ENCODE assay signal across 17 cellular contexts in the genomic region with DNA sequence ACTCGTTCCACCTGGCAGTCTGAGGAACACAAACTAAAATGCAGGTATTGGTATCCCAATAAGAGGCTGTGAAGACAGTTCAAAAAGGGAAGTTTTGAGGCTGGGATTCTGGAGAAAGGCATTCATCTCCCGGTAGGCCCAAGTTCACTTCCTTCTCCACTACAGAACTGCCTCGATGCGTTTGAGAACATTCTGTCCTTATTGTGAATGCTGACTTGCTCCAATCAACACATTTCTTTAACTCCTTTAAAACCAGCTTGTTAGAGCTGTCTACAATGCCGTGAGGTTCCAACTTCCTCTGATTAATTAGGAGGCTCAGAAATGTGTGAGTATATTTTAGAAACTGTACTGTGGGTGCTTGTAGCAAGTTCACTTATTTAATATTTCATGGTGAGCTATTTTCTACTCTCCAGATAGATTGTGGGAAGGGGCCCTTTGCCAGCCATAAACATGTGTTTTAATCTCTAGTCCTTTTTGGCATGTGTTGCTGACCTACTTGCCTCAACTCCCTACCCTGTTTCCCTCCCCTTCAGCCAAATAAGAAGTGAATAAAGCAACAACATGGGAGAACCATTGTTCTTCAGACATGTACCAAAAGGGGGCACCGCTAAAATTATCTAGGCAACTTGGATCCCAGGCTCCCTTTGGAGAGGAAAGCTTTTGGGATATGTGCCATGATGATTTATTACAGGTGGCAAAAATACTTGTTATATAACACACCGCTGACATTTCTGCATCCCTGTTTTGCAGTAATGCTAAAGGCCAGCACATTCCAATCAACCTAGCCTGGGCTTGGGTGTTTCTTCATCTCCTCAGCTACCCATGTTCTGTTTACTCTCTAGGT.
A peak's percentile ranks its signal among the peaks of the same experiment; 100 is the strongest.
DNase-seq lines count a peak whose midpoint lies in the region; ATAC-seq and TF ChIP-seq lines count a peak whose summit lies in the region.
"Had no signal": no experiment of that assay in that cellular context is flagged by ENCODE, and none has a peak within 500 bp of the region (broad histone marks: within the 10 kb centered on the region; RNA-seq: fewer than 3 reads in every experiment).

No MANE protein-coding gene starts in this region.

- POLR2A ChIA-PET in Panc1 (lab: Charles Lee): no interaction called here
- POLR2A ChIA-PET in T-cell (lab: Charles Lee): no interaction called here

- no peaks in the 10 kb centered on the region for H3K36me3 ChIP-seq in Panc1 (ENCODE audit: control insufficient read depth, insufficient read depth, low read length)
- no peaks in the 10 kb centered on the region for H3K36me3 ChIP-seq in osteoblast (ENCODE audit: insufficient read depth, low read length)

- no peak overlapping the region for H3K4me3 Mint-ChIP-seq in activated T-cell treated with anti-CD3 and anti-CD28 coated beads, Interleukin-2, amount 50 U/mL, for 4 hours
- H3K4me3 Mint-ChIP-seq in T-cell: no peak overlapping the region
- H3K4me3 Mint-ChIP-seq: activated naive CD8-positive, alpha-beta T cell; B cell had no signal

- H3K4me3 ChIP-seq in Panc1 (ENCODE audit: low read depth in 2 of 2, low read length in 2 of 2): no peak overlapping the region
- H3K4me3 ChIP-seq in fibroblast of pulmonary artery (replicated peaks; ENCODE audit: low read depth, low read length): no peak overlapping the region
- H3K4me3 ChIP-seq in osteoblast (ENCODE audit: insufficient read depth, low read length): no peak overlapping the region

- no peak for ATAC-seq in Panc1
- no peak for ATAC-seq in HG03442 (IDR thresholded peaks at IDR 0.05; ENCODE audit: unreplicated experiment)
- no peak for ATAC-seq in activated T-cell treated with anti-CD3 and anti-CD28 coated beads, Interleukin-2, amount 50 U/mL, for 4 hours
- ATAC-seq in T-cell (replicated peaks in 1 of 4): no peak
- ATAC-seq: stimulated activated naive CD8-positive, alpha-beta T cell treated with anti-CD3 and anti-CD28 coated beads, Interleukin-15, Interleukin-2, amounts not matched to agents 100 U/mL and 50 U/mL, for 24 hours had no signal

- in situ Hi-C loops in Panc1 (cut with HindIII; ENCODE audit: low pct_unique_long_range_greater_than_20kb, low sequenced_read_pairs): no loop called here

- TF ChIP-seq CTCF in Panc1 (IDR thresholded peaks at IDR 0.05) (peak; percentile 33), fibroblast of pulmonary artery (IDR thresholded peaks at IDR 0.05; ENCODE audit: low read length, missing control alignments) (peak; percentile 9), osteoblast (IDR thresholded peaks at IDR 0.05; ENCODE audit: extremely low read depth, low read depth, low read length) (peak; percentile 28)

- no peaks in the 10 kb centered on the region for H3K27me3 Mint-ChIP-seq in activated T-cell treated with anti-CD3 and anti-CD28 coated beads, Interleukin-2, amount 50 U/mL, for 4 hours (ENCODE audit: low read depth)
- H3K27me3 Mint-ChIP-seq in T-cell: no peaks in the 10 kb centered on the region
- H3K27me3 Mint-ChIP-seq: activated naive CD8-positive, alpha-beta T cell had no signal

- H3K27ac Mint-ChIP-seq in T-cell: no peak overlapping the region
- H3K27ac Mint-ChIP-seq: activated naive CD8-positive, alpha-beta T cell; B cell had no signal

- no peaks in the 10 kb centered on the region for H3K4me1 Mint-ChIP-seq in activated T-cell treated with anti-CD3 and anti-CD28 coated beads, Interleukin-2, amount 50 U/mL, for 4 hours (ENCODE audit: low read depth)
- H3K4me1 Mint-ChIP-seq in T-cell: no peaks in the 10 kb centered on the region
- H3K4me1 Mint-ChIP-seq: B cell had no signal

- H3K4me1 ChIP-seq in Panc1 (ENCODE audit: control insufficient read depth, insufficient read depth, low read length) (no peaks in the 10 kb centered on the region), osteoblast (ENCODE audit: insufficient read depth, low read length) (no peaks in the 10 kb centered on the region)

- H3K9me3 ChIP-seq in Panc1 (ENCODE audit: control insufficient read depth, insufficient read depth, low read depth, low read length) (no peaks in the 10 kb centered on the region), osteoblast (ENCODE audit: low read depth, low read length) (no peaks in the 10 kb centered on the region)

- intact Hi-C loops in Panc1 (cut with micrococcal nuclease; ENCODE audit: unreplicated experiment): no loop called here

- no peaks in the 10 kb centered on the region for H3K9me3 Mint-ChIP-seq in activated T-cell treated with anti-CD3 and anti-CD28 coated beads, Interleukin-2, amount 50 U/mL, for 4 hours
- peaks cover 0 to 8% (median 2%) of the 10 kb centered on the region in 3 donors for H3K9me3 Mint-ChIP-seq in T-cell

- H4K20me1 ChIP-seq in osteoblast (ENCODE audit: insufficient read depth, low read length): no peaks in the 10 kb centered on the region

- H3K79me2 ChIP-seq in osteoblast (ENCODE audit: insufficient read depth, low read length): no peaks in the 10 kb centered on the region

- BruUV-seq in Panc1 (replicated peaks; lab: Mats Ljungman, UMichigan): no TSS peak

- CTCF ChIA-PET in Panc1 (lab: Charles Lee) (no interaction called here), T-cell (lab: Charles Lee) (no interaction called here)

- no peaks in the 10 kb centered on the region for H3K27me3 ChIP-seq in Panc1 (ENCODE audit: control insufficient read depth, insufficient read depth, low read length)
- H3K27me3 ChIP-seq in osteoblast (ENCODE audit: insufficient read depth, low read length): no peaks in the 10 kb centered on the region

- H3K27ac ChIP-seq in Panc1 (ENCODE audit: low read length) (no peak overlapping the region), osteoblast (ENCODE audit: low read depth, low read length) (no peak overlapping the region), substantia nigra (ENCODE audit: low read depth, low read length, poor library complexity, severe bottlenecking) (no peak overlapping the region)

- no peaks in the 10 kb centered on the region for H3K36me3 Mint-ChIP-seq in activated T-cell treated with anti-CD3 and anti-CD28 coated beads, Interleukin-2, amount 50 U/mL, for 4 hours (ENCODE audit: insufficient read depth)
- no peaks in the 10 kb centered on the region for H3K36me3 Mint-ChIP-seq in T-cell

- H2AFZ ChIP-seq in osteoblast (ENCODE audit: low read length): peak overlapping the region; percentile 82

- DNase-seq in AG08395 (ENCODE audit: low spot score) (peak; percentile 21), Panc1 (ENCODE audit: low read depth, low spot score) (no peak), fibroblast of pulmonary artery (ENCODE audit: low read depth) (no peak), osteoblast (ENCODE audit: insufficient read length, low spot score, missing footprints) (no peak), substantia nigra (lab: John Stamatoyannopoulos, UW) (no peak), T-cell (no peak)
- no peak for DNase-seq in activated T-cell treated with anti-CD3 and anti-CD28 coated beads, Interleukin-2, amount 50 U/mL, for 4 hours
- DNase-seq: activated CD8-positive, alpha-beta memory T cell treated with anti-CD3 and anti-CD28 coated beads for 24 hours; GDM1; NCI-H2029; OCI-M1; stimulated activated CD4-positive, alpha-beta T cell treated with anti-CD3 and anti-CD28 coated beads, Interleukin-1b, Interleukin-23, amount 100 ng/mL, for 48 hours; stimulated activated naive CD8-positive, alpha-beta T cell treated with anti-CD3 and anti-CD28 coated beads, Interleukin-15, Interleukin-2, amounts not matched to agents 100 U/mL and 50 U/mL, for 24 hours; T-helper 9 cell had no signal

- no peak overlapping the region for H3K4me2 ChIP-seq in osteoblast (ENCODE audit: insufficient read depth, low read length)
